ENCODE assay signal across 19 cellular contexts in genomic region chr12:100779191-100779590, GRCh38. TPM values are rescaled to one million over a fixed set of nuclear protein-coding genes. Genes with fewer than 3 reads are reported as not detected.
DNase-seq lines count a peak whose midpoint lies in the region; ATAC-seq and TF ChIP-seq lines count a peak whose summit lies in the region.
"Had no signal": no experiment of that assay in that cellular context is flagged by ENCODE, and none has a peak within 500 bp of the region (broad histone marks: within the 10 kb centered on the region; RNA-seq: fewer than 3 reads in every experiment).

No MANE protein-coding gene starts in this region.

- H3K4me1 ChIP-seq in GM23248 (ENCODE audit: insufficient read depth) (peaks cover 8% of the 10 kb centered on the region; the same call in 1 of the 2 replicates), HAP-1 (peaks cover 29% of the 10 kb centered on the region)
- H3K4me1 ChIP-seq: A549 had no signal

- no peak overlapping the region for H3K4me2 ChIP-seq in GM23248 (ENCODE audit: unreplicated experiment)
- H3K4me2 ChIP-seq: A549 had no signal

- in situ Hi-C loops in GM23248 (cut with MboI) = no loop called here
- in situ Hi-C loops in HAP-1 (cut with MboI; ENCODE audit: low sequenced_read_pairs) = no loop called here

- DNase-seq in AG10803 (ENCODE audit: low read depth) (peak; percentile 35), GM23248 (peak; percentile 67), HAP-1 (ENCODE audit: low spot score in 2 of 2) (peak; percentile 61 to 69), astrocyte of the hippocampus (ENCODE audit: low read depth, low spot score) (peak; percentile 45), HCEC 1CT (no peak), SIG-M5 treated with dmso at 0.1 percent for 504 hours (lab: John Stamatoyannopoulos, UW; ENCODE audit: unreplicated experiment) (no peak)
- DNase-seq: 8988T; ACHN; C1 segment of cervical spinal cord; Calu3; CD4-positive, alpha-beta memory T cell; COR-L47; DMS53; DMS79 treated with DMSO at 0.1 percent for 48 hours; GF-D8 had no signal

- H3K9me3 ChIP-seq in GM23248 (ENCODE audit: low read depth) (no peaks in the 10 kb centered on the region), HAP-1 (no peaks in the 10 kb centered on the region)
- H3K9me3 ChIP-seq: A549 had no signal

- 22% methylated on average over 1 of the region's 1 CpG for WGBS in GM23248 (ENCODE audit: low coverage in 1 of 2, low lambda C conversion rate in 2 of 2, missing lambda C conversion rate in 2 of 2), 2 experiments

- no peaks in the 10 kb centered on the region for H3K79me2 ChIP-seq in GM23248 (ENCODE audit: insufficient read depth)

- no peak for TF ChIP-seq CTCF in AG10803 (conservative IDR thresholded peaks at IDR 0.05; ENCODE audit: low read length)

- H2AFZ ChIP-seq in GM23248 = no peak overlapping the region

- H3K9ac ChIP-seq in GM23248 = no peak overlapping the region

- H3K27me3 ChIP-seq in GM23248 (replicated peaks; ENCODE audit: insufficient read depth) (no peaks in the 10 kb centered on the region), HAP-1 (ENCODE audit: low read depth) (no peaks in the 10 kb centered on the region)

- no peaks in the 10 kb centered on the region for H3K9me2 ChIP-seq in GM23248 (ENCODE audit: insufficient read depth)

- no peak overlapping the region for H3K27ac ChIP-seq in GM23248
- H3K27ac ChIP-seq: A549 had no signal

- H3K4me3 ChIP-seq in AG10803 (ENCODE audit: low read length) (no peak overlapping the region), GM23248 (no peak overlapping the region), HAP-1 (no peak overlapping the region)
- H3K4me3 ChIP-seq: A549 had no signal

- H3F3A ChIP-seq in GM23248 (ENCODE audit: insufficient read depth) = 0 out of 2 replicates have a peak, but pooled peaks cover 5% of the 10 kb centered on the region

- ATAC-seq in HG02885 (IDR thresholded peaks at IDR 0.05; ENCODE audit: poor library complexity, unreplicated experiment) = no peak
- ATAC-seq: A549, HCT116 had no signal

- H3K36me3 ChIP-seq in GM23248 (ENCODE audit: low read depth) = no peaks in the 10 kb centered on the region
- no peaks in the 10 kb centered on the region for H3K36me3 ChIP-seq in HAP-1 (replicated peaks)

- no peaks in the 10 kb centered on the region for H4K20me1 ChIP-seq in GM23248 (ENCODE audit: insufficient read depth)

RNA-seq across cellular contexts. Expression of gene ANO4, which starts 15.4 kb away (rescaled TPM):
- 4.8 and 6.6 TPM in 2 replicates for total RNA-seq in GM23248 (2014; rRNA removed; shearing (Covaris generic))
- 6.3 and 7.6 TPM in 2 replicates for polyA plus RNA-seq in GM23248 (2016; fragmentation: Nextera tagmentation; extraction: Ambion mirVana)
- total RNA-seq: CD4-positive, alpha-beta memory T cell; G401 had no signal
- polyA plus RNA-seq: CD4-positive, alpha-beta memory T cell had no signal

Comparison
In these comparisons a context has a peak if more than half of its experiments do, and no peak if none do; other contexts are left out.
1. DNase-seq: peak in AG10803 (single experiment), GM23248 (single experiment), HAP-1 (2 of 2) and astrocyte of the hippocampus (single experiment); none in HCEC 1CT (single experiment) and SIG-M5 treated with dmso at 0.1 percent for 504 hours (single experiment).